Comparison of ENCODE assay signal across 1 cellular context in genomic region chr7:36388423-36388822, GRCh38.
TF ChIP-seq lines count a peak whose summit lies in the region.

No MANE protein-coding gene starts in this region.

TF ChIP-seq in H1, 55 proteins besides CTCF, POLR2A, EP300 and RAD21 (continued from another document):
- TF ChIP-seq, protein P1, sequence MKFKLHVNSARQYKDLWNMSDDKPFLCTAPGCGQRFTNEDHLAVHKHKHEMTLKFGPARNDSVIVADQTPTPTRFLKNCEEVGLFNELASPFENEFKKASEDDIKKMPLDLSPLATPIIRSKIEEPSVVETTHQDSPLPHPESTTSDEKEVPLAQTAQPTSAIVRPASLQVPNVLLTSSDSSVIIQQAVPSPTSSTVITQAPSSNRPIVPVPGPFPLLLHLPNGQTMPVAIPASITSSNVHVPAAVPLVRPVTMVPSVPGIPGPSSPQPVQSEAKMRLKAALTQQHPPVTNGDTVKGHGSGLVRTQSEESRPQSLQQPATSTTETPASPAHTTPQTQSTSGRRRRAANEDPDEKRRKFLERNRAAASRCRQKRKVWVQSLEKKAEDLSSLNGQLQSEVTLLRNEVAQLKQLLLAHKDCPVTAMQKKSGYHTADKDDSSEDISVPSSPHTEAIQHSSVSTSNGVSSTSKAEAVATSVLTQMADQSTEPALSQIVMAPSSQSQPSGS (IDR thresholded peaks at IDR 0.05; ENCODE audit: low read length), result no peak
TF ChIP-seq in H1: peak in this region for 0.
